Comparison of ENCODE assay signal across 6 cellular contexts in the genomic region with DNA sequence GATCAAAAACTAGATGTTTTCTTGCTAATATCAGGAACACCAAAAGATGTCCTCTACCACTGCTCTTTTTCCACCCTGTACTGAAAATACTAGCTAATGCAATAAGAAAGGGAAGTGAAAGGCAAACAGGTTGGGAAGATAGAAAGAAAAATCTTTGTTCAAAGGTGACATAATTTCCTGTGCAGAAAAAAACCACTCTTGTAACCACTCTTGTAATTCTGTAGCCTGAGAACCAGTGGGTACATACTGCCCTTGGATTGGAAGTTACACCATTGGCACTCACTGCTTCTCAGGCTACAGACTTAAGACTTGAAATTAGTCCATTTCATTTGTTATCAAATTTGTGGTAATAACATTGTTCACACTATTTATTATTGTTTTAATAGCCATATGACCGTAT.
A peak's percentile ranks its signal among the peaks of the same experiment; 100 is the strongest.
DNase-seq lines count a peak whose midpoint lies in the region; ATAC-seq, FAIRE-seq and TF ChIP-seq lines count a peak whose summit lies in the region.
"Not testable (repeated sequence)": the region's sequence is repeated elsewhere in the genome, so short reads cannot be mapped to it uniquely, and the experiment has no call there.

No MANE protein-coding gene starts in this region.

- H3K4me1 ChIP-seq in DND-41 (ENCODE audit: insufficient read depth, low read length); GM12878 (ENCODE audit: control insufficient read depth, insufficient read depth, low read length): not testable (repeated sequence)

- not testable (repeated sequence) for BruUV-seq in GM12878 (replicated peaks; lab: Mats Ljungman, UMichigan)

- in situ Hi-C loops in GM12878 (cut with MboI): not testable (repeated sequence)

- H4K20me1 ChIP-seq in DND-41 (ENCODE audit: insufficient read depth, low read length); GM12878 (ENCODE audit: control insufficient read depth, insufficient read depth): not testable (repeated sequence)

- RAD21 ChIA-PET in GM12878 (lab: Charles Lee; ENCODE audit: unreplicated experiment): not testable (repeated sequence)

- H3K9ac ChIP-seq in DND-41 (ENCODE audit: low read depth, low read length); GM12878 (ENCODE audit: control insufficient read depth, insufficient read depth, low read length): not testable (repeated sequence)

- H3K36me3 ChIP-seq in DND-41 (ENCODE audit: insufficient read depth, low read length); GM12878 (ENCODE audit: control insufficient read depth in 2 of 2, insufficient read depth in 2 of 2, low read length in 1 of 2): not testable (repeated sequence)

- not testable (repeated sequence) for H2AFZ ChIP-seq in DND-41 (ENCODE audit: low read depth, low read length); GM12878 (ENCODE audit: control insufficient read depth, low read depth, low read length)

- not testable (repeated sequence) for H3K27ac ChIP-seq in DND-41 (ENCODE audit: low read length); GM12878 (ENCODE audit: control insufficient read depth, insufficient read depth)

- CTCF ChIA-PET in GM12878 (lab: Yijun Ruan, JAX): not testable (repeated sequence)

- TF ChIP-seq CTCF in DND-41 (IDR thresholded peaks at IDR 0.05; ENCODE audit: borderline replicate concordance, extremely low read depth, low read length, poor library complexity, severe bottlenecking); GM12878 (IDR thresholded peaks at IDR 0.05 in 2 of 3, conservative IDR thresholded peaks at IDR 0.05 in 1 of 3; ENCODE audit: control insufficient read depth in 2 of 3, extremely low read depth in 1 of 3, insufficient read depth in 1 of 3, low read depth in 3 of 3, low read length in 3 of 3): not testable (repeated sequence)

- SMC1A ChIA-PET in GM12878 (lab: Charles Lee; ENCODE audit: uncharacterized antibody, unreplicated experiment): not testable (repeated sequence)

- DNase-seq in DND-41; GM18507 (ENCODE audit: extremely low spot score, insufficient read length, low read depth); GM12878 (ENCODE audit: low read depth, low spot score): not testable (repeated sequence)

- not testable (repeated sequence) for H3K4me3 ChIP-seq in DND-41 (ENCODE audit: low read depth in 1 of 2, low read length in 2 of 2); GM12878

- not testable (repeated sequence) for TF ChIP-seq POLR2A in GM12878 (IDR thresholded peaks at IDR 0.05; ENCODE audit: low read depth, low read length)

- not testable (repeated sequence) for H3K79me2 ChIP-seq in DND-41 (ENCODE audit: insufficient read depth, low read length); GM12878 (ENCODE audit: control insufficient read depth, insufficient read depth, low read length)

- POLR2A ChIA-PET in GM12878 (lab: Charles Lee): not testable (repeated sequence)

- H3K27me3 ChIP-seq in DND-41 (ENCODE audit: insufficient read depth, low read length, poor library complexity); GM12878 (replicated peaks in 1 of 2; ENCODE audit: control insufficient read depth in 2 of 2, insufficient read depth in 2 of 2, low read length in 1 of 2): not testable (repeated sequence)

- TF ChIP-seq RAD21 in GM12878 (IDR thresholded peaks at IDR 0.05; ENCODE audit: insufficient read depth, low read depth, low read length): not testable (repeated sequence)

- H3K9me3 ChIP-seq in DND-41 (ENCODE audit: insufficient read depth, low read length, severe bottlenecking); GM12878 (replicated peaks; ENCODE audit: control insufficient read depth, insufficient read depth, low read length): not testable (repeated sequence)

- intact Hi-C loops in GM12878 (cut with micrococcal nuclease; ENCODE audit: unreplicated experiment): not testable (repeated sequence)

- H3K4me2 ChIP-seq in DND-41 (ENCODE audit: insufficient read depth, low read length); GM12878 (ENCODE audit: control insufficient read depth, insufficient read depth): not testable (repeated sequence)

- WGBS in GM12878 (ENCODE audit: insufficient coverage, insufficient replicate concordance, low lambda C conversion rate, missing lambda C conversion rate): no CpG with 5 or more reads among the region's 1 CpG

- ATAC-seq in DND-41 (ENCODE audit: insufficient read depth, low read depth) (peak; percentile 39; the same call in 1 of the 3 replicates), HG02610 (IDR thresholded peaks at IDR 0.05; ENCODE audit: unreplicated experiment) (peak; percentile 64), HG03442 (IDR thresholded peaks at IDR 0.05; ENCODE audit: unreplicated experiment) (peak; percentile 41)
- ATAC-seq in GM12878: not testable (repeated sequence)

- FAIRE-seq in GM18507 (lab: Jason Lieb, UNC): peak; percentile 64
- peak; percentile 52 for FAIRE-seq in GM12878 (lab: Jason Lieb, UNC)
- peak; percentile 85 for FAIRE-seq in islet of Langerhans (lab: Jason Lieb, UNC)

- not testable (repeated sequence) for TF ChIP-seq EP300 in GM12878 (IDR thresholded peaks at IDR 0.05; ENCODE audit: borderline replicate concordance in 1 of 2, control insufficient read depth in 1 of 2, low read depth in 2 of 2, low read length in 2 of 2)
